Comparison of ENCODE assay signal across 28 cellular contexts in the genomic region with DNA sequence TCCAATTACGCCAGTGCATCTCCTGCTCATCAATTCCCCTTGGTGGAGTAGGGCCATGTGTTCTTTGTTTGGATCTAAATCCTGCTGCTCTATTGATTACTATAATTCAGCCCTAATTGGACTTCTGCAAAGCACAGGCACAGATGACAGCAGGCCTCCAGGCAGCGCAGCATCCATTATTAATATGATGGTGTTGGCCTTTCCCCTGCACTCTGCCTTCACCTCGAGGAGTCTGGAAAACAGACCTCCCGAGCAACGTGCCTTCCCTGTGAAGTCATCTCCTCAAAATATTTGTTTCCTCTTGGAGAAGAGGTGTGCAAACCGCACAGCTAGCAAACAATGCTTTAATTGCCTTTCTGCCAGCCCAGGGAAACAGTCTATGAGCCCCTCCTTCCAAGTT.
"Had no signal": no experiment of that assay in that cellular context is flagged by ENCODE, and none has a peak within 500 bp of the region (broad histone marks: within the 10 kb centered on the region; RNA-seq: fewer than 3 reads in every experiment).

No MANE protein-coding gene starts in this region.

- H3K4me1 Mint-ChIP-seq: central memory CD8-positive, alpha-beta T cell; stimulated activated effector memory CD8-positive, alpha-beta T cell treated with anti-CD3 and anti-CD28 coated beads, Interleukin-12 subunit alpha, Interleukin-12 subunit beta, amount 100 ng/mL, for 72 hours had no signal

- H3K9me3 ChIP-seq: lower lobe of right lung, upper lobe of left lung had no signal

- ATAC-seq: esophagus mucosa; heart left ventricle; left lung; lower lobe of right lung; natural killer cell treated with Interleukin-12 subunit alpha and Interleukin-12 subunit beta and Interleukin-15 and Interleukin-18, amount 100 ng/mL, for 72 hours; sciatic nerve; stimulated activated effector memory CD8-positive, alpha-beta T cell treated with anti-CD3 and anti-CD28 coated beads, Interleukin-12 subunit alpha, Interleukin-12 subunit beta, amount 100 ng/mL, for 72 hours had no signal

- H3K36me3 Mint-ChIP-seq: activated naive CD8-positive, alpha-beta T cell; natural killer cell treated with Interleukin-12 subunit alpha and Interleukin-12 subunit beta and Interleukin-15 and Interleukin-18, amount 100 ng/mL, for 72 hours; stimulated activated effector memory CD8-positive, alpha-beta T cell treated with anti-CD3 and anti-CD28 coated beads, Interleukin-12 subunit alpha, Interleukin-12 subunit beta, amount 100 ng/mL, for 72 hours had no signal

- H3K27me3 Mint-ChIP-seq: dendritic cell treated with granulocyte-macrophage colony-stimulating factor and Interleukin-4, amounts not matched to agents 40 ng/mL and 50 ng/mL, for 4 days; stimulated activated naive CD8-positive, alpha-beta T cell treated with anti-CD3 and anti-CD28 coated beads, Interleukin-15, Interleukin-2, amounts not matched to agents 100 ng/mL and 50 ng/mL, for 24 hours had no signal

- H3K36me3 ChIP-seq: heart left ventricle, left lung, lower lobe of right lung, upper lobe of left lung had no signal

- H3K27ac Mint-ChIP-seq: activated naive CD8-positive, alpha-beta T cell; dendritic cell treated with granulocyte-macrophage colony-stimulating factor and Interleukin-4, amounts not matched to agents 40 ng/mL and 50 ng/mL, for 4 days; endodermal cell; natural killer cell treated with Interleukin-12 subunit alpha and Interleukin-12 subunit beta and Interleukin-15 and Interleukin-18, amount 100 ng/mL, for 72 hours; stimulated activated effector memory CD8-positive, alpha-beta T cell treated with anti-CD3 and anti-CD28 coated beads, Interleukin-12 subunit alpha, Interleukin-12 subunit beta, amount 100 ng/mL, for 72 hours; stimulated activated naive CD8-positive, alpha-beta T cell treated with anti-CD3 and anti-CD28 coated beads, Interleukin-15, Interleukin-2, amounts not matched to agents 100 ng/mL and 50 ng/mL, for 24 hours; T-helper 2 cell treated with Interferon-gamma antibody and Interleukin-4, amounts not matched to agents 5 μg/mL and 100 μg/mL, for 36 hours had no signal

- H3K27ac ChIP-seq: heart left ventricle, left lung, lower lobe of right lung, skin epidermis, upper lobe of left lung, VCaP had no signal

- H3K4me3 ChIP-seq: heart left ventricle, left lung, lower lobe of right lung, skin epidermis, upper lobe of left lung had no signal

- DNase-seq: activated CD4-positive, alpha-beta T cell treated with anti-CD3 and anti-CD28 coated beads for 4 hours; activated CD4-positive, alpha-beta T cell treated with anti-CD3 and anti-CD28 coated beads, Interleukin-2, amount 50 U/mL, for 4 hours; activated CD8-positive, alpha-beta memory T cell treated with anti-CD3 and anti-CD28 coated beads for 24 hours; activated effector memory CD4-positive, alpha-beta T cell treated with Interleukin-2 at 50 U/mL for 16 hours; activated naive CD4-positive, alpha-beta T cell treated with Interleukin-2 at 50 U/mL for 16 hours; anterior cingulate cortex; endodermal cell; foreskin fibroblast; heart left ventricle; hypothalamus; left lung; lower lobe of right lung; mesenchymal stem cell; nucleus accumbens; stimulated activated CD4-positive, alpha-beta T cell treated with anti-CD3 and anti-CD28 coated beads, Interleukin-4, amount 100 ng/mL, for 24 hours; substantia nigra; upper lobe of left lung had no signal

- H3K4me3 Mint-ChIP-seq: activated naive CD8-positive, alpha-beta T cell; central memory CD8-positive, alpha-beta T cell; dendritic cell treated with granulocyte-macrophage colony-stimulating factor and Interleukin-4, amounts not matched to agents 40 ng/mL and 50 ng/mL, for 4 days; endodermal cell; natural killer cell treated with Interleukin-12 subunit alpha and Interleukin-12 subunit beta and Interleukin-15 and Interleukin-18, amount 100 ng/mL, for 72 hours; stimulated activated effector memory CD8-positive, alpha-beta T cell treated with anti-CD3 and anti-CD28 coated beads, Interleukin-12 subunit alpha, Interleukin-12 subunit beta, amount 100 ng/mL, for 72 hours; stimulated activated naive CD8-positive, alpha-beta T cell treated with anti-CD3 and anti-CD28 coated beads, Interleukin-15, Interleukin-2, amounts not matched to agents 100 ng/mL and 50 ng/mL, for 24 hours; T-helper 2 cell treated with Interferon-gamma antibody and Interleukin-4, amounts not matched to agents 5 μg/mL and 100 μg/mL, for 36 hours had no signal

- H3K9me3 Mint-ChIP-seq: natural killer cell treated with Interleukin-12 subunit alpha and Interleukin-12 subunit beta and Interleukin-15 and Interleukin-18, amount 100 ng/mL, for 72 hours had no signal

- H3K27me3 ChIP-seq: left lung, upper lobe of left lung had no signal
